Comparison of ENCODE assay signal across 8 cellular contexts in the genomic region with DNA sequence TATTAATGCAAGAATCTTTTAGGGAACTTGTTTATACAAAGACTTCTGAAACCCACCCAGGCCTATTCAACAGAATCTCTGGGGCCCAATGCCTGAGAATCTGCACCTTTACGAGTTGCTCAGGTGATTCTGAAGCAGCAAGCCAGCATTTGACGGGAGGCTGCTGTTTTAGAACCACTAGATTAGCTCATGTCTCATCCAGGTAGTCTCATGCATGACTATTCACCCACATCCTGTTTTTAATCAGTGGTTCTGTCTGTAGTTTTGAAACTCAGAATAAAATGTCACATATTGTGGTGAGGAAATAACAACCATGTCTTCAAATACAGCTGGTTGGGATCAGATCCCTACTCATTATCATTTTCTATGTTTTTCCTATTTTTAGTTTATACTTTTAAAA. TPM values are rescaled to one million over a fixed set of nuclear protein-coding genes. Genes with fewer than 3 reads are reported as not detected.
DNase-seq lines count a peak whose midpoint lies in the region; ATAC-seq and TF ChIP-seq lines count a peak whose summit lies in the region.

No MANE protein-coding gene starts in this region.

- no peaks in the 10 kb centered on the region for H3K27me3 Mint-ChIP-seq in IgD-negative memory B cell
- H3K27me3 Mint-ChIP-seq in activated T-cell treated with anti-CD3 and anti-CD28 coated beads, Interleukin-2, amount 50 U/mL, for 24 hours = no peaks in the 10 kb centered on the region

- TF ChIP-seq CTCF in DOHH2 (IDR thresholded peaks at IDR 0.05; ENCODE audit: low read depth, low read length, poor library complexity, severe bottlenecking) = no peak

- peak overlapping the region; percentile 54 for H3K4me3 ChIP-seq in DOHH2 (ENCODE audit: low read length)

- peaks cover 56% of the 10 kb centered on the region for H3K4me1 ChIP-seq in DOHH2 (ENCODE audit: control insufficient read depth, low read length)

- H3K9me3 Mint-ChIP-seq in IgD-negative memory B cell = peaks cover 0 to 1% (median 0%) of the 10 kb centered on the region in 3 donors
- peaks cover 38% of the 10 kb centered on the region for H3K9me3 Mint-ChIP-seq in activated T-cell treated with anti-CD3 and anti-CD28 coated beads, Interleukin-2, amount 50 U/mL, for 24 hours

- H3K27ac ChIP-seq in DOHH2 (ENCODE audit: low read depth, low read length) = peak overlapping the region; percentile 93

- H4K20me1 ChIP-seq in DOHH2 (ENCODE audit: control insufficient read depth, insufficient read depth, low read depth, low read length) = no peaks in the 10 kb centered on the region

- peaks cover 6% of the 10 kb centered on the region; the same call in 1 of the 2 replicates for H3K9me3 ChIP-seq in DOHH2 (ENCODE audit: control insufficient read depth, insufficient read depth, low read length)

- peak; percentile 98 for ATAC-seq in GM21515 (IDR thresholded peaks at IDR 0.05; ENCODE audit: unreplicated experiment)

- H3K4me1 Mint-ChIP-seq in IgD-negative memory B cell = peaks cover 18 to 32% (median 23%) of the 10 kb centered on the region in 3 donors
- H3K4me1 Mint-ChIP-seq in activated T-cell treated with anti-CD3 and anti-CD28 coated beads, Interleukin-2, amount 50 U/mL, for 24 hours (ENCODE audit: low read depth) = peaks cover 78% of the 10 kb centered on the region

- H3K36me3 ChIP-seq in DOHH2 (ENCODE audit: control insufficient read depth, low read length) = peaks cover 19% of the 10 kb centered on the region

- no peaks in the 10 kb centered on the region for H3K9me2 ChIP-seq in DOHH2 (replicated peaks; ENCODE audit: control insufficient read depth, low read length)

- H3F3A ChIP-seq in DOHH2 (ENCODE audit: control insufficient read depth, insufficient read depth) = peaks cover 31% of the 10 kb centered on the region

- peaks cover 6% of the 10 kb centered on the region for H3K79me2 ChIP-seq in DOHH2 (ENCODE audit: control insufficient read depth, low read length)

- H3K4me2 ChIP-seq in DOHH2 (ENCODE audit: low read length) = peak overlapping the region; percentile 63

- H3K27ac Mint-ChIP-seq in IgD-negative memory B cell = peak overlapping the region; percentile 67 to 95 (median 90)
- H3K27ac Mint-ChIP-seq in activated T-cell treated with anti-CD3 and anti-CD28 coated beads, Interleukin-2, amount 50 U/mL, for 24 hours = peak overlapping the region; percentile 91

- H3K36me3 Mint-ChIP-seq in IgD-negative memory B cell = peaks cover 18% of the 10 kb centered on the region
- peaks cover 65% of the 10 kb centered on the region for H3K36me3 Mint-ChIP-seq in activated T-cell treated with anti-CD3 and anti-CD28 coated beads, Interleukin-2, amount 50 U/mL, for 24 hours (ENCODE audit: low read depth)

- H3K4me3 Mint-ChIP-seq in IgD-negative memory B cell = peak overlapping the region in 2 of 4 donors; percentile 72 to 86
- peak overlapping the region; percentile 47 for H3K4me3 Mint-ChIP-seq in activated T-cell treated with anti-CD3 and anti-CD28 coated beads, Interleukin-2, amount 50 U/mL, for 24 hours

- H3K27me3 ChIP-seq in DOHH2 (ENCODE audit: control insufficient read depth, low read length) = no peaks in the 10 kb centered on the region

- DNase-seq in activated T-cell treated with anti-CD3 and anti-CD28 coated beads, Interleukin-2, amount 50 U/mL, for 24 hours = peak; percentile 59
- DNase-seq in non-pigmented ciliary epithelial cell (ENCODE audit: low read depth) (peak; percentile 13), iPS-NIHi11 (ENCODE audit: low spot score) (no peak), DMS153 treated with DMSO at 0.1 percent for 48 hours (lab: John Stamatoyannopoulos, UW; ENCODE audit: unreplicated experiment) (no peak), mesenteric fat pad (ENCODE audit: low spot score) (no peak)

RNA-seq across cellular contexts. Expression of a gene that starts 39.5 kb away (rescaled TPM):
- polyA plus RNA-seq in IgD-negative memory B cell = 83.6 TPM
- total RNA-seq in mesenteric fat pad = 16.0 TPM

Comparison
In these comparisons a context has a peak if more than half of its experiments do, and no peak if none do; other contexts are left out.
1. DNase-seq: peak in activated T-cell treated with anti-CD3 and anti-CD28 coated beads, Interleukin-2, amount 50 U/mL, for 24 hours (single experiment) and non-pigmented ciliary epithelial cell (single experiment); none in iPS-NIHi11 (single experiment), DMS153 treated with DMSO at 0.1 percent for 48 hours (single experiment) and mesenteric fat pad (single experiment).